ENCODE assay signal across 15 cellular contexts in the genomic region with DNA sequence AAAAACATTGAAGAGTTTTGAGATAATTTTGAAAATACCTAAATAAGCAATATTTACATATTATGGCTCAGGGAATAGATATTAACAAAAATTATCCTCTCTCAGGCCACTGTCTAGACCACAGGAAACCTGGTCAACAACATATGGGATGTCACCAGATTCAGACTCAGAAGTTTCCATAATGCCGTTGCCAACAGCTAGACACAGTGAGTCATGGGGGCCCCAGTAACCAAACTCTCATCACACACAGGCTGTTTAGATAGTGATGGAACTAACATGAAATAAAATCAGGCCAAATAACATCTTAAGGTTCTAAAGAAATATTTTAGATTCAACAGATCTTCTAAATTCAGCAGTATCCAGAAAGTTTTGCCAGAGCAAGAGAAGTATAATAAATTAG.
DNase-seq lines count a peak whose midpoint lies in the region; ATAC-seq and TF ChIP-seq lines count a peak whose summit lies in the region.
"Had no signal": no experiment of that assay in that cellular context is flagged by ENCODE, and none has a peak within 500 bp of the region (broad histone marks: within the 10 kb centered on the region; RNA-seq: fewer than 3 reads in every experiment).

No MANE protein-coding gene starts in this region.

- WGBS in GM23248 (ENCODE audit: low coverage in 1 of 2, low lambda C conversion rate in 2 of 2, missing lambda C conversion rate in 2 of 2), 2 experiments, result 0 to 3% methylated on average over 1 of the region's 1 CpG
- WGBS in aorta, 2 donors, result 65 to 69% methylated on average over 1 of the region's 1 CpG

- peak overlapping the region; percentile 77 for H3K4me2 ChIP-seq in GM23248 (ENCODE audit: unreplicated experiment)

- peak; percentile 93 for DNase-seq in GM23248
- peak; percentile 90 for DNase-seq in fibroblast of pulmonary artery (ENCODE audit: low read depth)
- no peak for DNase-seq in gastrocnemius medialis
- no peak for DNase-seq in globus pallidus (ENCODE audit: low spot score)
- no peak for DNase-seq in BE2C
- no peak for DNase-seq in aorta
- DNase-seq: activated CD4-positive, alpha-beta T cell treated with anti-CD3 and anti-CD28 coated beads, Interleukin-2, amount 10 ng/mL, durations not matched to agents 24 days and 14 days; KBM-7; NCI-H1930; NK-92 treated with Interleukin-12 subunit alpha and Interleukin-12 subunit beta, amount 100 ng/mL, for 24 hours; stimulated activated CD4-positive, alpha-beta T cell treated with anti-CD3 and anti-CD28 coated beads, Interleukin-2, amount 100 ng/mL, for 24 hours had no signal

- no peak for TF ChIP-seq CTCF in fibroblast of pulmonary artery (IDR thresholded peaks at IDR 0.05; ENCODE audit: low read length, missing control alignments)
- TF ChIP-seq CTCF in gastrocnemius medialis (IDR thresholded peaks at IDR 0.05 in 4 of 5, conservative IDR thresholded peaks at IDR 0.05 in 1 of 5), result no peak
- TF ChIP-seq CTCF in BE2C (IDR thresholded peaks at IDR 0.05; ENCODE audit: low read depth, low read length), result no peak

- no peaks in the 10 kb centered on the region for H3K9me2 ChIP-seq in GM23248 (ENCODE audit: insufficient read depth)

- H3K36me3 ChIP-seq in GM23248 (ENCODE audit: low read depth) (no peaks in the 10 kb centered on the region), gastrocnemius medialis (no peaks in the 10 kb centered on the region), BE2C (no peaks in the 10 kb centered on the region), aorta (ENCODE audit: control insufficient read depth in 1 of 2, insufficient read depth in 2 of 2, low read length in 1 of 2) (no peaks in the 10 kb centered on the region)

- H3K4me3 ChIP-seq in GM23248, result peak overlapping the region; percentile 18
- no peak overlapping the region for H3K4me3 ChIP-seq in fibroblast of pulmonary artery (replicated peaks; ENCODE audit: low read depth, low read length)
- no peak overlapping the region for H3K4me3 ChIP-seq in gastrocnemius medialis
- no peak overlapping the region for H3K4me3 ChIP-seq in BE2C (ENCODE audit: low read depth, low read length)
- H3K4me3 ChIP-seq in aorta (ENCODE audit: low read length in 2 of 2), result no peak overlapping the region
- H3K4me3 ChIP-seq: lung had no signal

- H4K20me1 ChIP-seq in GM23248 (ENCODE audit: insufficient read depth), result no peaks in the 10 kb centered on the region

- H3F3A ChIP-seq in GM23248 (ENCODE audit: insufficient read depth), result peaks cover 24% of the 10 kb centered on the region

- no peak overlapping the region for H2AFZ ChIP-seq in GM23248

- H3K27ac ChIP-seq in GM23248 (peak overlapping the region; percentile 98), gastrocnemius medialis (peak overlapping the region in 1 of 4 donors; percentile 40), aorta (ENCODE audit: low read depth in 1 of 2, low read length in 2 of 2) (no peak overlapping the region)

- no peak for TF ChIP-seq POLR2A in gastrocnemius medialis (IDR thresholded peaks at IDR 0.05)

- ATAC-seq in SK-N-SH treated with all-trans-retinoic acid at 6 μM for 48 hours (peak; percentile 91), gastrocnemius medialis (peak; percentile 42 to 70), GM18870 (IDR thresholded peaks at IDR 0.05; ENCODE audit: unreplicated experiment) (no peak), aorta (ENCODE audit: low FRiP score) (no peak)
- ATAC-seq: activated T-helper 17 cell treated with anti-CD3 and anti-CD28 coated beads, Interleukin-2, amount 50 U/mL, for 72 hours had no signal

- intact Hi-C loops in gastrocnemius medialis (cut with DNase I; ENCODE audit: low total_unique reads), result no loop called here
- intact Hi-C loops in aorta (cut with DNase I), result no loop called here

- H3K9ac ChIP-seq in GM23248, result peak overlapping the region; percentile 80

- in situ Hi-C loops in GM23248 (cut with MboI) (no loop called here), gastrocnemius medialis (cut with MboI; ENCODE audit: low sequenced_read_pairs in 4 of 4) (no loop called here)

- no peaks in the 10 kb centered on the region for H3K27me3 ChIP-seq in GM23248 (replicated peaks; ENCODE audit: insufficient read depth)
- H3K27me3 ChIP-seq in gastrocnemius medialis, result no peaks in the 10 kb centered on the region
- no peaks in the 10 kb centered on the region for H3K27me3 ChIP-seq in BE2C
- H3K27me3 ChIP-seq in aorta (ENCODE audit: control insufficient read depth in 1 of 2, insufficient read depth in 2 of 2, low read length in 1 of 2), result no peaks in the 10 kb centered on the region

- H3K79me2 ChIP-seq in GM23248 (ENCODE audit: insufficient read depth), result no peaks in the 10 kb centered on the region

- peaks cover 47% of the 10 kb centered on the region for H3K4me1 ChIP-seq in GM23248 (ENCODE audit: insufficient read depth)
- H3K4me1 ChIP-seq in gastrocnemius medialis, result no peaks in the 10 kb centered on the region
- H3K4me1 ChIP-seq in BE2C, result no peaks in the 10 kb centered on the region
- peaks cover 0 to 1% of the 10 kb centered on the region in 2 donors for H3K4me1 ChIP-seq in aorta (ENCODE audit: control insufficient read depth in 1 of 2, insufficient read depth in 2 of 2, low read length in 2 of 2)

- H3K9me3 ChIP-seq in GM23248 (ENCODE audit: low read depth), result no peaks in the 10 kb centered on the region
- H3K9me3 ChIP-seq in gastrocnemius medialis, result no peaks in the 10 kb centered on the region
- H3K9me3 ChIP-seq in BE2C, result no peaks in the 10 kb centered on the region
- no peaks in the 10 kb centered on the region for H3K9me3 ChIP-seq in aorta (ENCODE audit: control insufficient read depth, low read length)

TF ChIP-seq in SK-N-SH treated with all-trans-retinoic acid at 6 μM for 48 hours, 23 proteins besides CTCF, POLR2A, EP300 and RAD21:
- TF ChIP-seq ZFP3 (CRISPR knock-in tag; IDR thresholded peaks at IDR 0.05) (no peak), ZC3H10 (CRISPR knock-in tag; IDR thresholded peaks at IDR 0.05) (no peak), ZNF565 (CRISPR knock-in tag; conservative IDR thresholded peaks at IDR 0.05; ENCODE audit: low read depth) (no peak), RARB (CRISPR knock-in tag; IDR thresholded peaks at IDR 0.05) (no peak), GLIS3 (CRISPR knock-in tag; IDR thresholded peaks at IDR 0.05) (no peak), OSR1 (CRISPR knock-in tag; IDR thresholded peaks at IDR 0.05) (no peak), TCF4 (CRISPR knock-in tag; IDR thresholded peaks at IDR 0.05; ENCODE audit: borderline replicate concordance) (no peak), ISL1 (CRISPR knock-in tag; IDR thresholded peaks at IDR 0.05) (no peak), ESRRG (CRISPR knock-in tag; IDR thresholded peaks at IDR 0.05) (no peak), ZNF70 (CRISPR knock-in tag; IDR thresholded peaks at IDR 0.05) (no peak), CSDC2 (CRISPR knock-in tag; IDR thresholded peaks at IDR 0.05) (no peak), SNAI2 (CRISPR knock-in tag; IDR thresholded peaks at IDR 0.05) (no peak), ARNTL (CRISPR knock-in tag; IDR thresholded peaks at IDR 0.05; ENCODE audit: borderline replicate concordance, low read depth) (no peak)
- TF ChIP-seq, protein P1, sequence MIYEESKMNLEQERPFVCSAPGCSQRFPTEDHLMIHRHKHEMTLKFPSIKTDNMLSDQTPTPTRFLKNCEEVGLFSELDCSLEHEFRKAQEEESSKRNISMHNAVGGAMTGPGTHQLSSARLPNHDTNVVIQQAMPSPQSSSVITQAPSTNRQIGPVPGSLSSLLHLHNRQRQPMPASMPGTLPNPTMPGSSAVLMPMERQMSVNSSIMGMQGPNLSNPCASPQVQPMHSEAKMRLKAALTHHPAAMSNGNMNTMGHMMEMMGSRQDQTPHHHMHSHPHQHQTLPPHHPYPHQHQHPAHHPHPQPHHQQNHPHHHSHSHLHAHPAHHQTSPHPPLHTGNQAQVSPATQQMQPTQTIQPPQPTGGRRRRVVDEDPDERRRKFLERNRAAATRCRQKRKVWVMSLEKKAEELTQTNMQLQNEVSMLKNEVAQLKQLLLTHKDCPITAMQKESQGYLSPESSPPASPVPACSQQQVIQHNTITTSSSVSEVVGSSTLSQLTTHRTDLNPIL (CRISPR knock-in tag; IDR thresholded peaks at IDR 0.05; ENCODE audit: low read depth), result no peak
- TF ChIP-seq, protein P2, sequence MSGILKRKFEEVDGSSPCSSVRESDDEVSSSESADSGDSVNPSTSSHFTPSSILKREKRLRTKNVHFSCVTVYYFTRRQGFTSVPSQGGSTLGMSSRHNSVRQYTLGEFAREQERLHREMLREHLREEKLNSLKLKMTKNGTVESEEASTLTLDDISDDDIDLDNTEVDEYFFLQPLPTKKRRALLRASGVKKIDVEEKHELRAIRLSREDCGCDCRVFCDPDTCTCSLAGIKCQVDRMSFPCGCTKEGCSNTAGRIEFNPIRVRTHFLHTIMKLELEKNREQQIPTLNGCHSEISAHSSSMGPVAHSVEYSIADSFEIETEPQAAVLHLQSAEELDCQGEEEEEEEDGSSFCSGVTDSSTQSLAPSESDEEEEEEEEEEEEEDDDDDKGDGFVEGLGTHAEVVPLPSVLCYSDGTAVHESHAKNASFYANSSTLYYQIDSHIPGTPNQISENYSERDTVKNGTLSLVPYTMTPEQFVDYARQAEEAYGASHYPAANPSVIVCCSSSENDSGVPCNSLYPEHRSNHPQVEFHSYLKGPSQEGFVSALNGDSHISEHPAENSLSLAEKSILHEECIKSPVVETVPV (CRISPR knock-in tag; IDR thresholded peaks at IDR 0.05), result no peak
- TF ChIP-seq, protein P3, sequence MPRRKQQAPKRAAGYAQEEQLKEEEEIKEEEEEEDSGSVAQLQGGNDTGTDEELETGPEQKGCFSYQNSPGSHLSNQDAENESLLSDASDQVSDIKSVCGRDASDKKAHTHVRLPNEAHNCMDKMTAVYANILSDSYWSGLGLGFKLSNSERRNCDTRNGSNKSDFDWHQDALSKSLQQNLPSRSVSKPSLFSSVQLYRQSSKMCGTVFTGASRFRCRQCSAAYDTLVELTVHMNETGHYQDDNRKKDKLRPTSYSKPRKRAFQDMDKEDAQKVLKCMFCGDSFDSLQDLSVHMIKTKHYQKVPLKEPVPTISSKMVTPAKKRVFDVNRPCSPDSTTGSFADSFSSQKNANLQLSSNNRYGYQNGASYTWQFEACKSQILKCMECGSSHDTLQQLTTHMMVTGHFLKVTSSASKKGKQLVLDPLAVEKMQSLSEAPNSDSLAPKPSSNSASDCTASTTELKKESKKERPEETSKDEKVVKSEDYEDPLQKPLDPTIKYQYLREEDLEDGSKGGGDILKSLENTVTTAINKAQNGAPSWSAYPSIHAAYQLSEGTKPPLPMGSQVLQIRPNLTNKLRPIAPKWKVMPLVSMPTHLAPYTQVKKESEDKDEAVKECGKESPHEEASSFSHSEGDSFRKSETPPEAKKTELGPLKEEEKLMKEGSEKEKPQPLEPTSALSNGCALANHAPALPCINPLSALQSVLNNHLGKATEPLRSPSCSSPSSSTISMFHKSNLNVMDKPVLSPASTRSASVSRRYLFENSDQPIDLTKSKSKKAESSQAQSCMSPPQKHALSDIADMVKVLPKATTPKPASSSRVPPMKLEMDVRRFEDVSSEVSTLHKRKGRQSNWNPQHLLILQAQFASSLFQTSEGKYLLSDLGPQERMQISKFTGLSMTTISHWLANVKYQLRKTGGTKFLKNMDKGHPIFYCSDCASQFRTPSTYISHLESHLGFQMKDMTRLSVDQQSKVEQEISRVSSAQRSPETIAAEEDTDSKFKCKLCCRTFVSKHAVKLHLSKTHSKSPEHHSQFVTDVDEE (CRISPR knock-in tag; IDR thresholded peaks at IDR 0.05), result no peak

Comparison
In these comparisons a context has a peak if more than half of its experiments do, and no peak if none do; other contexts are left out.
1. DNase-seq: peak in GM23248 (single experiment) and fibroblast of pulmonary artery (single experiment); none in gastrocnemius medialis (0 of 2), globus pallidus (single experiment), BE2C (single experiment) and aorta (0 of 2).
2. ATAC-seq: peak in SK-N-SH treated with all-trans-retinoic acid at 6 μM for 48 hours (single experiment) and gastrocnemius medialis (2 of 2); none in GM18870 (single experiment) and aorta (single experiment).